In the genomic region with DNA sequence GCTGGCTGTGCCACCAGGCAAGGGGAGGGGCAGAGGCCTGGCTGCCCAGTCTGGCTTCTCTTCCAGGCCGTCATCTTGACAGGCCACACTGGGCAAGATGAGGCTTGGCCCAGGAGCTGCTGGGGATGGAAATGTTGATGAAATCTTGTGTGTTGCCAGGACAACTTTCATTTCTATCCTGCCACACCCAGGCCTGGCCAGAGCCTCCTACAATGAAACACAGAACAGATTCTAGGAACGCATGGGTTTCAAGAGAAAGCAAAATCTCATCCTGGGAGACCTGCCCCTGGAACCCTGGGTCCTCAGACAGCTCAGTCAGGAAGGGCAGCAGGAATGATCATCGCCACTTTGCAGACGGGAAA, we compare ENCODE assay signal across 8 cellular contexts. TPM values are rescaled to one million over a fixed set of nuclear protein-coding genes. Genes with fewer than 3 reads are reported as not detected.
DNase-seq lines count a peak whose midpoint lies in the region; ATAC-seq, FAIRE-seq and TF ChIP-seq lines count a peak whose summit lies in the region.

No MANE protein-coding gene starts in this region.

- TF ChIP-seq POLR2A in GM12891 (IDR thresholded peaks at IDR 0.05; ENCODE audit: low read depth, low read length): no peak

- H3K4me1 ChIP-seq in adipocyte (ENCODE audit: control insufficient read depth, insufficient read depth, low read length): peaks cover 32% of the 10 kb centered on the region

- ATAC-seq in HG03457 (IDR thresholded peaks at IDR 0.05; ENCODE audit: unreplicated experiment): no peak

- H3K9ac ChIP-seq in adipocyte (ENCODE audit: low read length): peak overlapping the region; percentile 81

- H3K36me3 ChIP-seq in adipocyte (ENCODE audit: control insufficient read depth, insufficient read depth, low read length, severe bottlenecking): peaks cover 3% of the 10 kb centered on the region

- TF ChIP-seq CTCF in GM20000 (IDR thresholded peaks at IDR 0.05; ENCODE audit: extremely low read depth, missing control alignments): no peak

- H3K9me3 ChIP-seq in adipocyte (ENCODE audit: control insufficient read depth, low read length): no peaks in the 10 kb centered on the region

- H3K27me3 ChIP-seq in adipocyte (replicated peaks; ENCODE audit: control insufficient read depth, insufficient read depth, low read length): no peaks in the 10 kb centered on the region

- DNase-seq in NOMO-1 treated with DMSO at 0.1 percent for 48 hours (lab: John Stamatoyannopoulos, UW; ENCODE audit: unreplicated experiment) (peak; percentile 46), NOMO-1 (lab: John Stamatoyannopoulos, UW; ENCODE audit: unreplicated experiment in 2 of 2) (no peak), adipocyte (ENCODE audit: low read depth) (peak; percentile 90), hepatic stellate cell (ENCODE audit: low spot score) (peak; percentile 73), GM20000 (ENCODE audit: low spot score) (no peak), GM12891 (ENCODE audit: insufficient read length, low spot score) (no peak)

- peak overlapping the region; percentile 51 to 98 (median 92) for H3K27ac ChIP-seq in skin epidermis

- peak overlapping the region; percentile 78 for H3K4me3 ChIP-seq in adipocyte (ENCODE audit: low read length)
- H3K4me3 ChIP-seq in skin epidermis: peak overlapping the region in 6 of 7 experiments; percentile 9 to 33 (median 18)

- FAIRE-seq in GM12891 (lab: Jason Lieb, UNC): no peak

TF ChIP-seq in GM12891, 5 proteins besides CTCF, POLR2A, EP300 and RAD21:
- TF ChIP-seq SPI1 (IDR thresholded peaks at IDR 0.05; ENCODE audit: low read depth, low read length): no peak
- TF ChIP-seq POU2F2 (IDR thresholded peaks at IDR 0.05; ENCODE audit: low read depth, low read length): no peak
- TF ChIP-seq TAF1 (IDR thresholded peaks at IDR 0.05; ENCODE audit: low read depth, low read length): no peak
- no peak for TF ChIP-seq PAX5 (IDR thresholded peaks at IDR 0.05; ENCODE audit: insufficient read depth, low read length, severe bottlenecking)
- no peak for TF ChIP-seq POLR2AphosphoS5 (IDR thresholded peaks at IDR 0.05; ENCODE audit: low read depth, low read length)

RNA-seq across cellular contexts. Expression of a gene that starts 9.3 kb away (rescaled TPM):
- 8.7 TPM for polyA plus RNA-seq in GM12891 (2012; ENCODE audit: low read depth, missing spikeins)

RNA-seq across cellular contexts. Expression of a gene that starts 22.7 kb away (rescaled TPM):
- polyA plus RNA-seq in GM12891 (2012; ENCODE audit: low read depth, missing spikeins): 21.4 TPM

RNA-seq across cellular contexts. Expression of a gene that starts 35.5 kb away (rescaled TPM):
- 8.1 TPM for polyA plus RNA-seq in GM12891 (2012; ENCODE audit: low read depth, missing spikeins)

RNA-seq across cellular contexts. Expression of a gene that starts 38.6 kb away (rescaled TPM):
- polyA plus RNA-seq in GM12891 (2012; ENCODE audit: low read depth, missing spikeins): 0.53 TPM

RNA-seq across cellular contexts. Expression of a gene that starts 50.7 kb away (rescaled TPM):
- polyA plus RNA-seq in GM12891 (2012; ENCODE audit: low read depth, missing spikeins): 49.2 TPM

Comparison
In these comparisons a context has a peak if more than half of its experiments do, and no peak if none do; other contexts are left out.
1. DNase-seq: peak in NOMO-1 treated with DMSO at 0.1 percent for 48 hours (single experiment), adipocyte (single experiment) and hepatic stellate cell (single experiment); none in NOMO-1 (0 of 2), GM20000 (single experiment) and GM12891 (single experiment).